In genomic region chr9:93597142-93597706, GRCh38 we compare ENCODE assay signal across 12 cellular contexts. TPM values are rescaled to one million over a fixed set of nuclear protein-coding genes. Genes with fewer than 3 reads are reported as not detected.
A peak's percentile ranks its signal among the peaks of the same experiment; 100 is the strongest.
DNase-seq lines count a peak whose midpoint lies in the region; ATAC-seq and TF ChIP-seq lines count a peak whose summit lies in the region.
"Had no signal": no experiment of that assay in that cellular context is flagged by ENCODE, and none has a peak within 500 bp of the region (broad histone marks: within the 10 kb centered on the region; RNA-seq: fewer than 3 reads in every experiment).

No MANE protein-coding gene starts in this region.

- H3K27me3 ChIP-seq in naive thymus-derived CD4-positive, alpha-beta T cell (ENCODE audit: control insufficient read depth in 2 of 2, insufficient read depth in 2 of 2, low read length in 2 of 2) = no peaks in the 10 kb centered on the region
- H3K27me3 ChIP-seq in vagina = no peaks in the 10 kb centered on the region

- no peaks in the 10 kb centered on the region for H3K27me3 Mint-ChIP-seq in activated naive CD8-positive, alpha-beta T cell treated with anti-CD3 and anti-CD28 coated beads, Interleukin-2, amount 10 ng/mL, durations not matched to agents 7 days and 5 days
- no peaks in the 10 kb centered on the region for H3K27me3 Mint-ChIP-seq in activated naive CD8-positive, alpha-beta T cell treated with anti-CD3 and anti-CD28 coated beads, Interleukin-2, amount 50 U/mL, for 24 hours
- no peaks in the 10 kb centered on the region for H3K27me3 Mint-ChIP-seq in brain
- H3K27me3 Mint-ChIP-seq in naive thymus-derived CD4-positive, alpha-beta T cell = no peaks in the 10 kb centered on the region

- intact Hi-C loops in naive thymus-derived CD4-positive, alpha-beta T cell (cut with micrococcal nuclease) = no loop called here
- intact Hi-C loops in vagina (cut with DNase I) = no loop called here

- H3K4me1 Mint-ChIP-seq in activated naive CD8-positive, alpha-beta T cell treated with anti-CD3 and anti-CD28 coated beads, Interleukin-2, amount 10 ng/mL, durations not matched to agents 7 days and 5 days = peaks cover 33% of the 10 kb centered on the region
- H3K4me1 Mint-ChIP-seq in activated naive CD8-positive, alpha-beta T cell treated with anti-CD3 and anti-CD28 coated beads, Interleukin-2, amount 50 U/mL, for 24 hours = peaks cover 47% of the 10 kb centered on the region
- H3K4me1 Mint-ChIP-seq in brain = peaks cover 77% of the 10 kb centered on the region
- H3K4me1 Mint-ChIP-seq in naive thymus-derived CD4-positive, alpha-beta T cell = peaks cover 49 to 83% (median 76%) of the 10 kb centered on the region in 7 donors

- H3K4me3 Mint-ChIP-seq in activated naive CD8-positive, alpha-beta T cell treated with anti-CD3 and anti-CD28 coated beads, Interleukin-2, amount 10 ng/mL, durations not matched to agents 7 days and 5 days = no peak overlapping the region
- H3K4me3 Mint-ChIP-seq in activated naive CD8-positive, alpha-beta T cell treated with anti-CD3 and anti-CD28 coated beads, Interleukin-2, amount 50 U/mL, for 24 hours = no peak overlapping the region
- H3K4me3 Mint-ChIP-seq in brain = no peak overlapping the region
- peak overlapping the region in 4 of 10 donors; percentile 11 to 67 (median 22) for H3K4me3 Mint-ChIP-seq in naive thymus-derived CD4-positive, alpha-beta T cell

- H3K27ac ChIP-seq in naive thymus-derived CD4-positive, alpha-beta T cell (ENCODE audit: low read depth, low read length) = no peak overlapping the region
- no peak overlapping the region for H3K27ac ChIP-seq in vagina

- POLR2A ChIA-PET in activated naive CD8-positive, alpha-beta T cell treated with anti-CD3 and anti-CD28 coated beads, Interleukin-2, amount 10 ng/mL, durations not matched to agents 7 days and 5 days (lab: Charles Lee) = no interaction called here
- POLR2A ChIA-PET in naive thymus-derived CD4-positive, alpha-beta T cell (lab: Charles Lee) = no interaction called here

- ATAC-seq in activated naive CD8-positive, alpha-beta T cell treated with anti-CD3 and anti-CD28 coated beads, Interleukin-2, amount 10 ng/mL, durations not matched to agents 7 days and 5 days (ENCODE audit: low read depth) = no peak
- no peak for ATAC-seq in activated naive CD8-positive, alpha-beta T cell treated with anti-CD3 and anti-CD28 coated beads, Interleukin-2, amount 50 U/mL, for 24 hours
- ATAC-seq in naive thymus-derived CD4-positive, alpha-beta T cell = no peak

- no peaks in the 10 kb centered on the region for H3K36me3 ChIP-seq in naive thymus-derived CD4-positive, alpha-beta T cell (ENCODE audit: control insufficient read depth in 2 of 3, insufficient read depth in 3 of 3, low read length in 3 of 3)
- no peaks in the 10 kb centered on the region for H3K36me3 ChIP-seq in vagina

- CTCF ChIA-PET in naive thymus-derived CD4-positive, alpha-beta T cell (lab: Charles Lee) = interaction anchor here (0.6 kb wide), 1 partner anchor 456 kb away, joined by 3 read pairs; no protein-coding TSS in a partner anchor

- TF ChIP-seq CTCF in brain (conservative IDR thresholded peaks at IDR 0.05) (no peak), vagina (IDR thresholded peaks at IDR 0.05) (no peak)

- H3K9me3 ChIP-seq in naive thymus-derived CD4-positive, alpha-beta T cell (ENCODE audit: control insufficient read depth in 2 of 3, low read length in 3 of 3) = no peaks in the 10 kb centered on the region
- no peaks in the 10 kb centered on the region for H3K9me3 ChIP-seq in vagina
- H3K9me3 ChIP-seq: Caco-2 had no signal

- DNase-seq in activated naive CD8-positive, alpha-beta T cell treated with anti-CD3 and anti-CD28 coated beads, Interleukin-2, amount 10 ng/mL, durations not matched to agents 7 days and 5 days = peak; percentile 10
- DNase-seq in activated naive CD8-positive, alpha-beta T cell treated with anti-CD3 and anti-CD28 coated beads, Interleukin-2, amount 50 U/mL, for 24 hours = no peak
- DNase-seq in naive thymus-derived CD4-positive, alpha-beta T cell = no peak
- DNase-seq in vagina (ENCODE audit: extremely low spot score in 2 of 2) (peak; percentile 60 to 74), amniotic stem cell (lab: John Stamatoyannopoulos, UW) (no peak), activated gamma-delta T cell treated with Interleukin-2 at 50 U/mL for 16 hours (no peak)
- DNase-seq: Caco-2, KG1, NCI-H1092, NCI-H226, NCI-H526 treated with DMSO at 0.1 percent for 48 hours had no signal

- no peak overlapping the region for H3K4me3 ChIP-seq in naive thymus-derived CD4-positive, alpha-beta T cell (ENCODE audit: low read length)
- no peak overlapping the region for H3K4me3 ChIP-seq in vagina

- H3K4me1 ChIP-seq in naive thymus-derived CD4-positive, alpha-beta T cell (ENCODE audit: control insufficient read depth in 2 of 2, insufficient read depth in 2 of 2, low read length in 2 of 2) = peaks cover 30 to 41% of the 10 kb centered on the region in 2 donors
- peaks cover 71% of the 10 kb centered on the region for H3K4me1 ChIP-seq in vagina

- H3K36me3 Mint-ChIP-seq in activated naive CD8-positive, alpha-beta T cell treated with anti-CD3 and anti-CD28 coated beads, Interleukin-2, amount 10 ng/mL, durations not matched to agents 7 days and 5 days = no peaks in the 10 kb centered on the region
- H3K36me3 Mint-ChIP-seq in activated naive CD8-positive, alpha-beta T cell treated with anti-CD3 and anti-CD28 coated beads, Interleukin-2, amount 50 U/mL, for 24 hours (ENCODE audit: low read depth) = no peaks in the 10 kb centered on the region
- H3K36me3 Mint-ChIP-seq in brain = no peaks in the 10 kb centered on the region
- H3K36me3 Mint-ChIP-seq in naive thymus-derived CD4-positive, alpha-beta T cell = peaks cover 0 to 1% (median 0%) of the 10 kb centered on the region in 5 donors

- no peaks in the 10 kb centered on the region for H3K9me3 Mint-ChIP-seq in activated naive CD8-positive, alpha-beta T cell treated with anti-CD3 and anti-CD28 coated beads, Interleukin-2, amount 10 ng/mL, durations not matched to agents 7 days and 5 days
- H3K9me3 Mint-ChIP-seq in activated naive CD8-positive, alpha-beta T cell treated with anti-CD3 and anti-CD28 coated beads, Interleukin-2, amount 50 U/mL, for 24 hours = no peaks in the 10 kb centered on the region
- H3K9me3 Mint-ChIP-seq in brain = no peaks in the 10 kb centered on the region
- H3K9me3 Mint-ChIP-seq in naive thymus-derived CD4-positive, alpha-beta T cell = no peaks in the 10 kb centered on the region

- H3K27ac Mint-ChIP-seq in activated naive CD8-positive, alpha-beta T cell treated with anti-CD3 and anti-CD28 coated beads, Interleukin-2, amount 10 ng/mL, durations not matched to agents 7 days and 5 days = no peak overlapping the region
- H3K27ac Mint-ChIP-seq in activated naive CD8-positive, alpha-beta T cell treated with anti-CD3 and anti-CD28 coated beads, Interleukin-2, amount 50 U/mL, for 24 hours = no peak overlapping the region
- H3K27ac Mint-ChIP-seq in brain = peak overlapping the region in 3 of 5 experiments; percentile 20 to 46 (median 45)
- H3K27ac Mint-ChIP-seq in naive thymus-derived CD4-positive, alpha-beta T cell = peak overlapping the region in 6 of 9 donors; percentile 3 to 81 (median 54)

- no peak for TF ChIP-seq POLR2A in vagina (IDR thresholded peaks at IDR 0.05)

RNA-seq across cellular contexts. Expression of gene PHF2, which starts 20.8 kb away (rescaled TPM):
- total RNA-seq in activated naive CD8-positive, alpha-beta T cell treated with anti-CD3 and anti-CD28 coated beads, Interleukin-2, amount 10 ng/mL, durations not matched to agents 7 days and 5 days = 10 to 100 TPM; 27.9 to 29.5 TPM
- 63.6 TPM for polyA plus RNA-seq in brain (ENCODE audit: insufficient read depth, low read depth, low replicate concordance)
- total RNA-seq in naive thymus-derived CD4-positive, alpha-beta T cell = 10 to 100 TPM; 23.2 to 39.3 (median 29.6) TPM
- polyA plus RNA-seq in naive thymus-derived CD4-positive, alpha-beta T cell = 1 to 10 TPM; 1.0 to 3.5 TPM
- total RNA-seq in vagina = 27.7 TPM

Comparison
In these comparisons a context has a peak if more than half of its experiments do, and no peak if none do; other contexts are left out.
1. DNase-seq: peak in activated naive CD8-positive, alpha-beta T cell treated with anti-CD3 and anti-CD28 coated beads, Interleukin-2, amount 10 ng/mL, durations not matched to agents 7 days and 5 days (single experiment) and vagina (2 of 2); none in activated naive CD8-positive, alpha-beta T cell treated with anti-CD3 and anti-CD28 coated beads, Interleukin-2, amount 50 U/mL, for 24 hours (single experiment), naive thymus-derived CD4-positive, alpha-beta T cell (0 of 9), amniotic stem cell (single experiment) and activated gamma-delta T cell treated with Interleukin-2 at 50 U/mL for 16 hours (single experiment).
2. H3K27ac Mint-ChIP-seq: peak in brain (3 of 5) and naive thymus-derived CD4-positive, alpha-beta T cell (6 of 9); none in activated naive CD8-positive, alpha-beta T cell treated with anti-CD3 and anti-CD28 coated beads, Interleukin-2, amount 10 ng/mL, durations not matched to agents 7 days and 5 days (single experiment) and activated naive CD8-positive, alpha-beta T cell treated with anti-CD3 and anti-CD28 coated beads, Interleukin-2, amount 50 U/mL, for 24 hours (single experiment).